Comparison of ENCODE assay signal across 24 cellular contexts in the genomic region with DNA sequence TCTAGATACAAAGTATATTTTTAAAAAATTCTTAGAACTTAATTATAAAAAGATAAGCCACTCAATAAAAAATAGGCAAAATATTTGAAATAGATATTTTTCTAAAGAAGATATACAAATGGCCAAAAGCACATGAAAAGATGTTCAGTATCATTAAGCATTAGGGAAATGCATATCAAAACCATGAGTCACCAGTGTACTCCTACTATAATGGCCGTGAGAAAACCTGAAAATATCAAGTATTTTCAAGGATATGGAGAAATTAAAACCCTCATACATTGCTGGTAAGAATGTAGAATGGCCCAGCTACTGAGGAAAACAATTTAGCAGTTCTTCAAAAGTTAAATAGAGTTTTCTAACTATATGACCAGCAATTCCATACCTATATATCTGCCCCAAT.
"Had no signal": no experiment of that assay in that cellular context is flagged by ENCODE, and none has a peak within 500 bp of the region (broad histone marks: within the 10 kb centered on the region; RNA-seq: fewer than 3 reads in every experiment).

No MANE protein-coding gene starts in this region.

- H3K4me3 Mint-ChIP-seq: activated naive CD8-positive, alpha-beta T cell treated with anti-CD3 and anti-CD28 coated beads, Interleukin-2, amount 10 ng/mL, durations not matched to agents 7 days and 5 days; mesothelial cell of epicardium; nephron progenitor cell; T-cell had no signal

- H3K27me3 Mint-ChIP-seq: activated naive CD8-positive, alpha-beta T cell treated with anti-CD3 and anti-CD28 coated beads, Interleukin-2, amount 10 ng/mL, durations not matched to agents 7 days and 5 days; progenitor cell of endocrine pancreas had no signal

- H3K4me1 ChIP-seq: esophagus squamous epithelium, lower lobe of right lung had no signal

- H3K36me3 ChIP-seq: esophagus squamous epithelium, lower lobe of right lung had no signal

- H3K27me3 ChIP-seq: dorsolateral prefrontal cortex, esophagus squamous epithelium had no signal

- H3K4me1 Mint-ChIP-seq: activated naive CD8-positive, alpha-beta T cell treated with anti-CD3 and anti-CD28 coated beads, Interleukin-2, amount 10 ng/mL, durations not matched to agents 7 days and 5 days; mesothelial cell of epicardium; nephron progenitor cell; T-cell had no signal

- H3K36me3 Mint-ChIP-seq: activated naive CD8-positive, alpha-beta T cell treated with anti-CD3 and anti-CD28 coated beads, Interleukin-2, amount 10 ng/mL, durations not matched to agents 7 days and 5 days; T-cell had no signal

- ATAC-seq: left cardiac atrium, lower lobe of right lung, right cardiac atrium, T-cell had no signal

- H3K27ac Mint-ChIP-seq: activated naive CD8-positive, alpha-beta T cell treated with anti-CD3 and anti-CD28 coated beads, Interleukin-2, amount 10 ng/mL, durations not matched to agents 7 days and 5 days; mesothelial cell of epicardium; nephron progenitor cell; progenitor cell of endocrine pancreas; T-cell had no signal

- H3K27ac ChIP-seq: dorsolateral prefrontal cortex, esophagus squamous epithelium, lower lobe of right lung had no signal

- DNase-seq: activated CD4-positive, alpha-beta T cell treated with anti-CD3 and anti-CD28 coated beads for 1 hour; activated CD4-positive, alpha-beta T cell treated with anti-CD3 and anti-CD28 coated beads, Interleukin-2, amount 50 U/mL, for 4 hours; activated naive CD4-positive, alpha-beta T cell; activated naive CD8-positive, alpha-beta T cell treated with anti-CD3 and anti-CD28 coated beads, Interleukin-2, amount 10 ng/mL, durations not matched to agents 7 days and 5 days; activated T-cell treated with anti-CD3 and anti-CD28 coated beads for 4 hours; aorta; dorsolateral prefrontal cortex; esophagus squamous epithelium; foreskin melanocyte; left cardiac atrium; lower lobe of right lung; nephron progenitor cell; occipital lobe; right cardiac atrium; small intestine; stimulated activated CD4-positive, alpha-beta T cell treated with anti-CD3 and anti-CD28 coated beads, Interleukin-4, amount 100 ng/mL, for 4 hours; stimulated activated CD8-positive, alpha-beta memory T cell treated with anti-CD3 and anti-CD28 coated beads, Interleukin-4, amount 100 ng/mL, for 48 hours; stimulated activated naive CD4-positive, alpha-beta T cell treated with Interleukin-2 at 50 U/mL for 16 hours; substantia nigra; T-cell; T-helper 9 cell; trophoblast cell had no signal

- H3K4me3 ChIP-seq: dorsolateral prefrontal cortex, esophagus squamous epithelium, lower lobe of right lung had no signal
